Comparison of ENCODE assay signal across 27 cellular contexts in genomic region chr1:227300682-227301081, GRCh38.
"Had no signal": no experiment of that assay in that cellular context is flagged by ENCODE, and none has a peak within 500 bp of the region (broad histone marks: within the 10 kb centered on the region; RNA-seq: fewer than 3 reads in every experiment).

No MANE protein-coding gene starts in this region.

- ATAC-seq: activated CD4-positive, alpha-beta T cell treated with anti-CD3 and anti-CD28 coated beads for 36 hours; activated T-helper 17 cell treated with anti-CD3 and anti-CD28 coated beads, Interleukin-2, amount 50 U/mL, for 72 hours; T-helper 17 cell had no signal

- H3K27ac Mint-ChIP-seq: activated CD4-positive, alpha-beta memory T cell treated with anti-CD3 and anti-CD28 coated beads, Interleukin-2, amount 10 ng/mL, durations not matched to agents 7 days and 5 days; activated CD4-positive, alpha-beta T cell treated with anti-CD3 and anti-CD28 coated beads for 36 hours; activated naive CD4-positive, alpha-beta T cell treated with anti-CD3 and anti-CD28 coated beads for 36 hours; activated naive CD8-positive, alpha-beta T cell; activated T-helper 17 cell treated with anti-CD3 and anti-CD28 coated beads, Interleukin-2, amount 50 U/mL, for 72 hours; T-helper 17 cell had no signal

- DNase-seq: activated CD4-positive, alpha-beta memory T cell treated with anti-CD3 and anti-CD28 coated beads, Interleukin-2, amount 10 ng/mL, durations not matched to agents 7 days and 5 days; activated CD4-positive, alpha-beta T cell treated with anti-CD3 and anti-CD28 coated beads for 36 hours; activated CD4-positive, alpha-beta T cell treated with anti-CD3 and anti-CD28 coated beads, Interleukin-2, amount 50 U/mL, for 1 hour; activated CD4-positive, CD25-positive, alpha-beta regulatory T cell; activated gamma-delta T cell; activated naive CD4-positive, alpha-beta T cell treated with anti-CD3 and anti-CD28 coated beads for 36 hours; activated T-cell treated with anti-CD3 and anti-CD28 coated beads for 4 hours; activated T-cell treated with anti-CD3 and anti-CD28 coated beads, Interleukin-2, amount 50 U/mL, for 48 hours; amygdala; cerebellar nuclear complex; colonic mucosa; MG63; MV-4-11; NCI-H1092 treated with DMSO at 0.1 percent for 48 hours; NCI-H1417 treated with DMSO at 0.1 percent for 48 hours; NCI-H1694; NCI-H2029; NCI-H2107; NCI-H510A treated with DMSO at 0.1 percent for 48 hours; NCI-H69; NK-92 treated with Interleukin-12 subunit alpha and Interleukin-12 subunit beta, amount 100 ng/mL, for 24 hours; SHP77; T-helper 17 cell; T-helper 9 cell had no signal

- H3K36me3 Mint-ChIP-seq: activated naive CD8-positive, alpha-beta T cell had no signal

- H3K27me3 Mint-ChIP-seq: activated T-helper 17 cell treated with anti-CD3 and anti-CD28 coated beads, Interleukin-2, amount 50 U/mL, for 72 hours had no signal

- H3K4me3 Mint-ChIP-seq: activated CD4-positive, alpha-beta memory T cell treated with anti-CD3 and anti-CD28 coated beads, Interleukin-2, amount 10 ng/mL, durations not matched to agents 7 days and 5 days; activated CD4-positive, alpha-beta T cell treated with anti-CD3 and anti-CD28 coated beads for 36 hours; activated naive CD4-positive, alpha-beta T cell treated with anti-CD3 and anti-CD28 coated beads for 36 hours; activated naive CD8-positive, alpha-beta T cell; activated T-helper 17 cell treated with anti-CD3 and anti-CD28 coated beads, Interleukin-2, amount 50 U/mL, for 72 hours; brain; T-helper 17 cell had no signal

- H3K9me3 Mint-ChIP-seq: activated CD4-positive, alpha-beta memory T cell treated with anti-CD3 and anti-CD28 coated beads, Interleukin-2, amount 10 ng/mL, durations not matched to agents 7 days and 5 days; activated naive CD4-positive, alpha-beta T cell treated with anti-CD3 and anti-CD28 coated beads for 36 hours; activated T-helper 17 cell treated with anti-CD3 and anti-CD28 coated beads, Interleukin-2, amount 50 U/mL, for 72 hours had no signal

- H3K27ac ChIP-seq: colonic mucosa had no signal

- H3K4me1 Mint-ChIP-seq: activated CD4-positive, alpha-beta memory T cell treated with anti-CD3 and anti-CD28 coated beads, Interleukin-2, amount 10 ng/mL, durations not matched to agents 7 days and 5 days; activated CD4-positive, alpha-beta T cell treated with anti-CD3 and anti-CD28 coated beads for 36 hours; activated T-helper 17 cell treated with anti-CD3 and anti-CD28 coated beads, Interleukin-2, amount 50 U/mL, for 72 hours; T-helper 17 cell had no signal
